23 cellular contexts compared by ENCODE assay signal in genomic region chr16:8522757-8523156, GRCh38.
"Had no signal": no experiment of that assay in that cellular context is flagged by ENCODE, and none has a peak within 500 bp of the region (broad histone marks: within the 10 kb centered on the region; RNA-seq: fewer than 3 reads in every experiment).

No MANE protein-coding gene starts in this region.

- H3K4me3 ChIP-seq: MG63, SJSA1, SK-N-MC had no signal

- H3K4me1 ChIP-seq: SJSA1 had no signal

- H3K27ac ChIP-seq: SJSA1, SK-N-MC had no signal

- H3K9me3 ChIP-seq: MG63, SJSA1 had no signal

- H3K36me3 ChIP-seq: MG63, SJSA1 had no signal

- DNase-seq: IMR-90, Karpas-422, KG1, MG63, NCI-H1092, NCI-H1105 treated with DMSO at 0.1 percent for 48 hours, NCI-H1417 treated with DMSO at 0.1 percent for 48 hours, NCI-H146, NCI-H1694 treated with DMSO at 0.1 percent for 48 hours, NCI-H1930, NCI-H2081, NCI-H2107, NCI-H2171 treated with DMSO at 0.1 percent for 48 hours, NCI-H345, NCI-H446 treated with DMSO at 0.1 percent for 48 hours, NCI-H510A treated with DMSO at 0.1 percent for 48 hours, NCI-H526, NCI-H774, Right ventricle myocardium superior, RPMI8226, SIG-M5 had no signal
